1 cellular context compared by ENCODE assay signal in the genomic region with DNA sequence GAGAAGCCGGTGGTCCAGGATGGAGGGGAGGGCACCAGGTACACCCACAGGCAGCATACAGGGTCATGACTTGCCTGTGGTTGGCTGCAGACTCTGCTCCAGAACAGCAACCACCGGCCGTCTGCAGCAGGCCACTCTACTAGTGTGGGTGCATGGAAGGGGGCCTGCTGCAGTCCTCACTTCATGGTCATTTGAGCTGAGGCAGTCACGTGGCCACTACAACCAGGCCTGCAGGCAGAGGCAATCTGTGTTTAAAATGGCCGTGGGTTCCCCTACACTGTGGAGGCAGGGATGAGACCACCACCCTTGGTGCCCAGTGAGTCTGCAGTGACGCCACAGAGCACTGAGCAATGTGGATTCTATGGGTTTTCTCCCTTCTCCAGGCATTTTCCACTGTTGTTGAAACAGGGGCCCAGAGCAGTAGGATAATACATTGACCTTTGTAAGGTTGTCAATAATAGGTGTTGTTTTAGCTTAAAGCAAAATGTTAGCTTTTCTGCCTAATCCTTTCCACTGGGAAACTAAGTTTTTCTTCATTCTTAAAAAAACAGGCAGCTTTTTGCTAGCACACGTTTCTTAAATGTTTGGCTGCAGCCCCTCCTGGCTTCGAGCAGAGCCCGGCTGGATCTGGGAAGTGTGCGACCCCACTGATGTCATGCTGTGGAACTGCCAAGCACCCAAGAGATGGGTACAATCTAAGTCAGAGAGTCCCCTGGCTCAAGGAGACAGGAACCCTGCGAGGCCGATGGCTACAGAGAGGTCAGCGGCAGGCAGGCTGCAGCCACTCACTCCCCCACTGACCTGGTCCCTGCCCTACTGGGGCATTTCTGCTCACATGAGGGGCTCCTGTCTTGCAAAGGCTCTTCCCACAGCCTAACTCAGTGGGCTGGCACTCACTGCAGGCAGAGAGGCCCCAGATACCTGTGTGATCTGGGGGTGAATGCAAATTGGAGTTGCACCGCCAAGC.
TF ChIP-seq lines count a peak whose summit lies in the region.

No MANE protein-coding gene starts in this region.

TF ChIP-seq in HepG2, 621 proteins besides CTCF, POLR2A, EP300 and RAD21 (continued from another document and continues in another):
- TF ChIP-seq BCL3 (CRISPR knock-in tag; IDR thresholded peaks at IDR 0.05) (no peak), CEBPZ (IDR thresholded peaks at IDR 0.05; ENCODE audit: low read length) (no peak), IRF2 (CRISPR knock-in tag; IDR thresholded peaks at IDR 0.05) (no peak), ZBTB7A (CRISPR knock-in tag; IDR thresholded peaks at IDR 0.05) (no peak), YY1 (IDR thresholded peaks at IDR 0.05; ENCODE audit: insufficient read depth, insufficient replicate concordance, low read depth, low read length) (no peak), PHF5A (CRISPR knock-in tag; IDR thresholded peaks at IDR 0.05; ENCODE audit: low read depth, unreplicated experiment) (no peak), TBX3 (IDR thresholded peaks at IDR 0.05; ENCODE audit: borderline replicate concordance) (no peak; the same call in 1 of the 2 replicates), THRA (CRISPR knock-in tag; IDR thresholded peaks at IDR 0.05; ENCODE audit: borderline replicate concordance) (no peak), NFYB (CRISPR knock-in tag; IDR thresholded peaks at IDR 0.05) (no peak), NFIB (CRISPR knock-in tag; IDR thresholded peaks at IDR 0.05; ENCODE audit: borderline replicate concordance) (no peak), ZFP1 (CRISPR knock-in tag; IDR thresholded peaks at IDR 0.05) (no peak), THAP9 (CRISPR knock-in tag; IDR thresholded peaks at IDR 0.05; ENCODE audit: borderline replicate concordance) (no peak), SNRNP70 (IDR thresholded peaks at IDR 0.05; ENCODE audit: low read depth, low read length) (no peak), ZMYM3 (CRISPR knock-in tag; IDR thresholded peaks at IDR 0.05) (no peak), FOSL1 (CRISPR knock-in tag; IDR thresholded peaks at IDR 0.05; ENCODE audit: borderline replicate concordance) (no peak), FOXO1 (CRISPR knock-in tag; IDR thresholded peaks at IDR 0.05) (no peak), ZNF264 (CRISPR knock-in tag; IDR thresholded peaks at IDR 0.05) (no peak), PCBP1 (IDR thresholded peaks at IDR 0.05; ENCODE audit: borderline replicate concordance, low read depth, low read length) (no peak), AKAP8 (CRISPR knock-in tag; IDR thresholded peaks at IDR 0.05) (no peak), KAT2B (IDR thresholded peaks at IDR 0.05; ENCODE audit: borderline replicate concordance, low read depth, low read length) (no peak), ZNF546 (CRISPR knock-in tag; conservative IDR thresholded peaks at IDR 0.05) (no peak), TGIF2 (CRISPR knock-in tag; IDR thresholded peaks at IDR 0.05) (no peak), PTBP1 (IDR thresholded peaks at IDR 0.05; ENCODE audit: low read depth, low read length, poor library complexity, severe bottlenecking) (no peak), TBL1XR1 (IDR thresholded peaks at IDR 0.05; ENCODE audit: borderline replicate concordance, low read length, partially characterized antibody) (no peak), SMC3 (IDR thresholded peaks at IDR 0.05; ENCODE audit: low read length) (no peak), ZNF598 (CRISPR knock-in tag; IDR thresholded peaks at IDR 0.05; ENCODE audit: borderline replicate concordance) (peak; percentile 67; the same call in 1 of the 2 replicates), PHF21A (CRISPR knock-in tag; IDR thresholded peaks at IDR 0.05) (0 out of 2 replicates have a peak, but pooled peaks have one; percentile 28), ZIK1 (CRISPR knock-in tag; IDR thresholded peaks at IDR 0.05; ENCODE audit: borderline replicate concordance, low read depth) (no peak), DNMT3B (CRISPR knock-in tag; conservative IDR thresholded peaks at IDR 0.05) (no peak), ZFX (CRISPR knock-in tag; IDR thresholded peaks at IDR 0.05; ENCODE audit: low read depth) (0 out of 2 replicates have a peak, but pooled peaks have one; percentile 24), HMGA1 (CRISPR knock-in tag; conservative IDR thresholded peaks at IDR 0.05) (no peak), KMT2A (CRISPR knock-in tag; IDR thresholded peaks at IDR 0.05) (no peak), HHEX (CRISPR knock-in tag; IDR thresholded peaks at IDR 0.05) (peak; percentile 95)
- TF ChIP-seq, protein P1, sequence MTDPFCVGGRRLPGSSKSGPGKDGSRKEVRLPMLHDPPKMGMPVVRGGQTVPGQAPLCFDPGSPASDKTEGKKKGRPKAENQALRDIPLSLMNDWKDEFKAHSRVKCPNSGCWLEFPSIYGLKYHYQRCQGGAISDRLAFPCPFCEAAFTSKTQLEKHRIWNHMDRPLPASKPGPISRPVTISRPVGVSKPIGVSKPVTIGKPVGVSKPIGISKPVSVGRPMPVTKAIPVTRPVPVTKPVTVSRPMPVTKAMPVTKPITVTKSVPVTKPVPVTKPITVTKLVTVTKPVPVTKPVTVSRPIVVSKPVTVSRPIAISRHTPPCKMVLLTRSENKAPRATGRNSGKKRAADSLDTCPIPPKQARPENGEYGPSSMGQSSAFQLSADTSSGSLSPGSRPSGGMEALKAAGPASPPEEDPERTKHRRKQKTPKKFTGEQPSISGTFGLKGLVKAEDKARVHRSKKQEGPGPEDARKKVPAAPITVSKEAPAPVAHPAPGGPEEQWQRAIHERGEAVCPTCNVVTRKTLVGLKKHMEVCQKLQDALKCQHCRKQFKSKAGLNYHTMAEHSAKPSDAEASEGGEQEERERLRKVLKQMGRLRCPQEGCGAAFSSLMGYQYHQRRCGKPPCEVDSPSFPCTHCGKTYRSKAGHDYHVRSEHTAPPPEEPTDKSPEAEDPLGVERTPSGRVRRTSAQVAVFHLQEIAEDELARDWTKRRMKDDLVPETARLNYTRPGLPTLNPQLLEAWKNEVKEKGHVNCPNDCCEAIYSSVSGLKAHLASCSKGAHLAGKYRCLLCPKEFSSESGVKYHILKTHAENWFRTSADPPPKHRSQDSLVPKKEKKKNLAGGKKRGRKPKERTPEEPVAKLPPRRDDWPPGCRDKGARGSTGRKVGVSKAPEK (CRISPR knock-in tag; IDR thresholded peaks at IDR 0.05; ENCODE audit: borderline replicate concordance): no peak
- TF ChIP-seq, protein P2, sequence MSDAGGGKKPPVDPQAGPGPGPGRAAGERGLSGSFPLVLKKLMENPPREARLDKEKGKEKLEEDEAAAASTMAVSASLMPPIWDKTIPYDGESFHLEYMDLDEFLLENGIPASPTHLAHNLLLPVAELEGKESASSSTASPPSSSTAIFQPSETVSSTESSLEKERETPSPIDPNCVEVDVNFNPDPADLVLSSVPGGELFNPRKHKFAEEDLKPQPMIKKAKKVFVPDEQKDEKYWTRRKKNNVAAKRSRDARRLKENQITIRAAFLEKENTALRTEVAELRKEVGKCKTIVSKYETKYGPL (CRISPR knock-in tag; IDR thresholded peaks at IDR 0.05): no peak
- TF ChIP-seq, protein P3, sequence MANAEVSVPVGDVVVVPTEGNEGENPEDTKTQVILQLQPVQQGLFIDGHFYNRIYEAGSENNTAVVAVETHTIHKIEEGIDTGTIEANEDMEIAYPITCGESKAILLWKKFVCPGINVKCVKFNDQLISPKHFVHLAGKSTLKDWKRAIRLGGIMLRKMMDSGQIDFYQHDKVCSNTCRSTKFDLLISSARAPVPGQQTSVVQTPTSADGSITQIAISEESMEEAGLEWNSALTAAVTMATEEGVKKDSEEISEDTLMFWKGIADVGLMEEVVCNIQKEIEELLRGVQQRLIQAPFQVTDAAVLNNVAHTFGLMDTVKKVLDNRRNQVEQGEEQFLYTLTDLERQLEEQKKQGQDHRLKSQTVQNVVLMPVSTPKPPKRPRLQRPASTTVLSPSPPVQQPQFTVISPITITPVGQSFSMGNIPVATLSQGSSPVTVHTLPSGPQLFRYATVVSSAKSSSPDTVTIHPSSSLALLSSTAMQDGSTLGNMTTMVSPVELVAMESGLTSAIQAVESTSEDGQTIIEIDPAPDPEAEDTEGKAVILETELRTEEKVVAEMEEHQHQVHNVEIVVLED (CRISPR knock-in tag; IDR thresholded peaks at IDR 0.05; ENCODE audit: borderline replicate concordance): 0 out of 2 replicates have a peak, but pooled peaks have one; percentile 21
- TF ChIP-seq, protein P4, sequence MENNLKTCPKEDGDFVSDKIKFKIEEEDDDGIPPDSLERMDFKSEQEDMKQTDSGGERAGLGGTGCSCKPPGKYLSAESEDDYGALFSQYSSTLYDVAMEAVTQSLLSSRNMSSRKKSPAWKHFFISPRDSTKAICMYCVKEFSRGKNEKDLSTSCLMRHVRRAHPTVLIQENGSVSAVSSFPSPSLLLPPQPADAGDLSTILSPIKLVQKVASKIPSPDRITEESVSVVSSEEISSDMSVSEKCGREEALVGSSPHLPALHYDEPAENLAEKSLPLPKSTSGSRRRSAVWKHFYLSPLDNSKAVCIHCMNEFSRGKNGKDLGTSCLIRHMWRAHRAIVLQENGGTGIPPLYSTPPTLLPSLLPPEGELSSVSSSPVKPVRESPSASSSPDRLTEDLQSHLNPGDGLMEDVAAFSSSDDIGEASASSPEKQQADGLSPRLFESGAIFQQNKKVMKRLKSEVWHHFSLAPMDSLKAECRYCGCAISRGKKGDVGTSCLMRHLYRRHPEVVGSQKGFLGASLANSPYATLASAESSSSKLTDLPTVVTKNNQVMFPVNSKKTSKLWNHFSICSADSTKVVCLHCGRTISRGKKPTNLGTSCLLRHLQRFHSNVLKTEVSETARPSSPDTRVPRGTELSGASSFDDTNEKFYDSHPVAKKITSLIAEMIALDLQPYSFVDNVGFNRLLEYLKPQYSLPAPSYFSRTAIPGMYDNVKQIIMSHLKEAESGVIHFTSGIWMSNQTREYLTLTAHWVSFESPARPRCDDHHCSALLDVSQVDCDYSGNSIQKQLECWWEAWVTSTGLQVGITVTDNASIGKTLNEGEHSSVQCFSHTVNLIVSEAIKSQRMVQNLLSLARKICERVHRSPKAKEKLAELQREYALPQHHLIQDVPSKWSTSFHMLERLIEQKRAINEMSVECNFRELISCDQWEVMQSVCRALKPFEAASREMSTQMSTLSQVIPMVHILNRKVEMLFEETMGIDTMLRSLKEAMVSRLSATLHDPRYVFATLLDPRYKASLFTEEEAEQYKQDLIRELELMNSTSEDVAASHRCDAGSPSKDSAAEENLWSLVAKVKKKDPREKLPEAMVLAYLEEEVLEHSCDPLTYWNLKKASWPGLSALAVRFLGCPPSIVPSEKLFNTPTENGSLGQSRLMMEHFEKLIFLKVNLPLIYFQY (CRISPR knock-in tag; IDR thresholded peaks at IDR 0.05; ENCODE audit: borderline replicate concordance): no peak
- TF ChIP-seq, protein P5, sequence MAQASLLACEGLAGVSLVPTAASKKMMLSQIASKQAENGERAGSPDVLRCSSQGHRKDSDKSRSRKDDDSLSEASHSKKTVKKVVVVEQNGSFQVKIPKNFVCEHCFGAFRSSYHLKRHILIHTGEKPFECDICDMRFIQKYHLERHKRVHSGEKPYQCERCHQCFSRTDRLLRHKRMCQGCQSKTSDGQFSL (CRISPR knock-in tag; IDR thresholded peaks at IDR 0.05): no peak
